In the genomic region with DNA sequence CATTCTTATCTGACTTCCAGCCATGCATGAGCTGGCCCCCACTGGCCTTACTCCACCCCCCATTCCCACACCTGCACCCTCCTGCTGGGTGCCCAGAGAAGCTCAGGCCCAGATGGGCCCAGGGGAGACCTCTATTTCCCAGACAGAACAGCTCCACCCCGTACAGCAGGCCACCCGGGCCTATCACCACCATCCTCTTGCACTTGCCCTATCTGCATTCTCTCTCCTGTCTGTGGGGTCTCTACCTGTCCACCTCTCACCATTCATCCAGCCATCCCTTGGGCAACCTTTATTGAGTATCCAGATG, we compare ENCODE assay signal across 28 cellular contexts. TPM values are rescaled to one million over a fixed set of nuclear protein-coding genes. Genes with fewer than 3 reads are reported as not detected.
A peak's percentile ranks its signal among the peaks of the same experiment; 100 is the strongest.
DNase-seq lines count a peak whose midpoint lies in the region; ATAC-seq and TF ChIP-seq lines count a peak whose summit lies in the region.
"Had no signal": no experiment of that assay in that cellular context is flagged by ENCODE, and none has a peak within 500 bp of the region (broad histone marks: within the 10 kb centered on the region; RNA-seq: fewer than 3 reads in every experiment).

No MANE protein-coding gene starts in this region.

- TF ChIP-seq EP300 in gastroesophageal sphincter (IDR thresholded peaks at IDR 0.05): no peak

- no peaks in the 10 kb centered on the region for H3K27me3 Mint-ChIP-seq in activated CD4-positive, alpha-beta T cell treated with anti-CD3 and anti-CD28 coated beads, Interleukin-2, amount 10 ng/mL, durations not matched to agents 7 days and 5 days
- H3K27me3 Mint-ChIP-seq in H9 (ENCODE audit: low read depth) (peaks cover 6% of the 10 kb centered on the region), endothelial cell (ENCODE audit: unreplicated experiment) (peaks cover 21% of the 10 kb centered on the region), osteocyte (ENCODE audit: unreplicated experiment) (no peaks in the 10 kb centered on the region)
- H3K27me3 Mint-ChIP-seq: CD4-positive, alpha-beta memory T cell; stimulated activated naive B cell treated with anti-CD40 and anti-IgM and Interleukin-4, amounts not matched to agents 10 μg/mL and 1 μg/mL and 100 μg/mL, for 72 hours had no signal

- H2BK15ac ChIP-seq in H9 (ENCODE audit: low read depth, low read length): no peak overlapping the region

- no peak overlapping the region for H3K4ac ChIP-seq in H9 (ENCODE audit: low read depth, low read length)

- H3K14ac ChIP-seq in H9 (ENCODE audit: insufficient read depth, low read length): no peak overlapping the region

- H4K5ac ChIP-seq in H9 (ENCODE audit: insufficient read length, low read depth, low read length): no peak overlapping the region

- no CpG with 5 or more reads among the region's 2 CpGs for WGBS in H9 (ENCODE audit: extremely low coverage, insufficient read length, low lambda C conversion rate)
- whole genome bisulfite sequencing in gastroesophageal sphincter (ENCODE audit: low coverage in 1 of 2), 2 donors: 94 to 100% methylated on average over 2 of the region's 2 CpGs

- DNase-seq in activated CD4-positive, alpha-beta T cell treated with anti-CD3 and anti-CD28 coated beads, Interleukin-2, amount 10 ng/mL, durations not matched to agents 7 days and 5 days: no peak
- no peak for DNase-seq in activated CD4-positive, alpha-beta T cell treated with anti-CD3 and anti-CD28 coated beads, Interleukin-2, amount 50 U/mL, for 48 hours
- DNase-seq in H9: peak; percentile 15
- DNase-seq in endothelial cell (ENCODE audit: low spot score): no peak
- peak; percentile 59 for DNase-seq in osteocyte (ENCODE audit: extremely low spot score, unreplicated experiment)
- no peak for DNase-seq in OCI-M1 (lab: John Stamatoyannopoulos, UW)
- DNase-seq: 8988T; activated CD4-positive, alpha-beta T cell treated with anti-CD3 and anti-CD28 coated beads for 48 hours; CD4-positive, alpha-beta memory T cell; central memory CD4-positive, alpha-beta T cell; IMR-90; mucosa of descending colon; NCI-H146; NCI-H2107; NCI-H748 treated with DMSO at 0.1 percent for 48 hours; SK-N-SH; stimulated activated CD4-positive, alpha-beta T cell treated with anti-CD3 and anti-CD28 coated beads, Interleukin-12 subunit alpha, Interleukin-12 subunit beta, amount 100 ng/mL, for 4 hours; stimulated activated CD4-positive, alpha-beta T cell treated with anti-CD3 and anti-CD28 coated beads, Interleukin-4, amount 100 ng/mL, for 24 hours had no signal

- H2BK5ac ChIP-seq in H9 (ENCODE audit: insufficient read length, low read length): no peak overlapping the region

- H3K9ac ChIP-seq in H9 (ENCODE audit: extremely low read depth, insufficient read length, low read length): no peak overlapping the region
- H3K9ac ChIP-seq: SK-N-SH had no signal

- H3K27ac ChIP-seq in H9 (ENCODE audit: insufficient read length, low read depth, low read length): no peak overlapping the region
- no peak overlapping the region for H3K27ac ChIP-seq in gastroesophageal sphincter

- no peak overlapping the region for H3K18ac ChIP-seq in H9 (ENCODE audit: insufficient read length, low read depth, low read length)

- no peak overlapping the region for H2BK120ac ChIP-seq in H9 (ENCODE audit: low read depth, low read length, poor library complexity, severe bottlenecking)

- no peak overlapping the region for H3K4me2 ChIP-seq in H9 (ENCODE audit: insufficient read depth, insufficient read length, low read length)
- H3K4me2 ChIP-seq: SK-N-SH had no signal

- no peak overlapping the region for H2BK12ac ChIP-seq in H9 (ENCODE audit: insufficient read length, low read depth, low read length)

- H3K79me1 ChIP-seq in H9 (ENCODE audit: insufficient read depth, low read depth, low read length, poor library complexity, severe bottlenecking): no peaks in the 10 kb centered on the region

- no peak overlapping the region for H2AFZ ChIP-seq in H9 (ENCODE audit: low read length)

- H3K23ac ChIP-seq in H9 (ENCODE audit: insufficient read length, low read depth, low read length): no peak overlapping the region

- no peaks in the 10 kb centered on the region for H3K79me2 ChIP-seq in H9 (ENCODE audit: insufficient read depth, low read length)

- no peaks in the 10 kb centered on the region for H3K23me2 ChIP-seq in H9 (ENCODE audit: insufficient read length, low read depth, low read length, poor library complexity, severe bottlenecking)

- no peak for TF ChIP-seq POLR2A in gastroesophageal sphincter (IDR thresholded peaks at IDR 0.05)

- H4K8ac ChIP-seq in H9 (replicated peaks; ENCODE audit: insufficient read length, low read depth, low read length): no peak overlapping the region

- H3K36me3 Mint-ChIP-seq in activated CD4-positive, alpha-beta T cell treated with anti-CD3 and anti-CD28 coated beads, Interleukin-2, amount 10 ng/mL, durations not matched to agents 7 days and 5 days (ENCODE audit: low read depth): no peaks in the 10 kb centered on the region
- H3K36me3 Mint-ChIP-seq in H9 (ENCODE audit: insufficient read depth in 1 of 3, low read depth in 3 of 3): no peaks in the 10 kb centered on the region
- H3K36me3 Mint-ChIP-seq in endothelial cell (ENCODE audit: low read depth, unreplicated experiment): no peaks in the 10 kb centered on the region
- no peaks in the 10 kb centered on the region for H3K36me3 Mint-ChIP-seq in osteocyte (ENCODE audit: unreplicated experiment)
- H3K36me3 Mint-ChIP-seq: CD4-positive, alpha-beta memory T cell; stimulated activated naive B cell treated with anti-CD40 and anti-IgM and Interleukin-4, amounts not matched to agents 10 μg/mL and 1 μg/mL and 100 μg/mL, for 72 hours had no signal

- no peak overlapping the region for H3T11ph ChIP-seq in H9 (ENCODE audit: low read length)

- CTCF ChIA-PET in activated CD4-positive, alpha-beta T cell treated with anti-CD3 and anti-CD28 coated beads, Interleukin-2, amount 10 ng/mL, durations not matched to agents 7 days and 5 days (lab: Charles Lee): interaction anchor here (0.8 to 1.6 kb wide), 3 partner anchors 16 to 239 kb away, joined by 3 to 5 read pairs (median 3); no protein-coding TSS in a partner anchor

- ATAC-seq in HG03108 (IDR thresholded peaks at IDR 0.05; ENCODE audit: unreplicated experiment): no peak
- ATAC-seq in gastroesophageal sphincter: no peak
- ATAC-seq: mucosa of descending colon; right cardiac atrium; stimulated activated naive B cell treated with anti-CD40 and anti-IgM and Interleukin-4, amounts not matched to agents 10 μg/mL and 1 μg/mL and 100 μg/mL, for 72 hours had no signal

- POLR2A ChIA-PET in activated CD4-positive, alpha-beta T cell treated with anti-CD3 and anti-CD28 coated beads, Interleukin-2, amount 10 ng/mL, durations not matched to agents 7 days and 5 days (lab: Charles Lee): no interaction called here

- no peaks in the 10 kb centered on the region for H3K4me1 Mint-ChIP-seq in activated CD4-positive, alpha-beta T cell treated with anti-CD3 and anti-CD28 coated beads, Interleukin-2, amount 10 ng/mL, durations not matched to agents 7 days and 5 days
- H3K4me1 Mint-ChIP-seq in H9 (peaks cover 13 to 26% of the 10 kb centered on the region in 2 experiments), endothelial cell (ENCODE audit: unreplicated experiment) (peaks cover 8% of the 10 kb centered on the region), osteocyte (ENCODE audit: unreplicated experiment) (no peaks in the 10 kb centered on the region)
- H3K4me1 Mint-ChIP-seq: CD4-positive, alpha-beta memory T cell had no signal

- H2AK5ac ChIP-seq in H9 (ENCODE audit: insufficient read length, low read length): no peak overlapping the region

- H3K56ac ChIP-seq in H9 (ENCODE audit: insufficient read length, low read depth, low read length): no peak overlapping the region

- H3K9me3 ChIP-seq in H9 (ENCODE audit: control insufficient read depth, low read depth, low read length) (no peaks in the 10 kb centered on the region), gastroesophageal sphincter (no peaks in the 10 kb centered on the region)
- H3K9me3 ChIP-seq: mucosa of descending colon, SK-N-SH had no signal

- H3K27me3 ChIP-seq in H9 (ENCODE audit: insufficient read depth, low read length) (no peaks in the 10 kb centered on the region; the same call in 1 of the 2 replicates), gastroesophageal sphincter (no peaks in the 10 kb centered on the region)

- no peak overlapping the region for H3K4me3 ChIP-seq in gastroesophageal sphincter
- H3K4me3 ChIP-seq: lung, mucosa of descending colon had no signal

- TF ChIP-seq CTCF in H9 (conservative IDR thresholded peaks at IDR 0.05) (no peak), endothelial cell (IDR thresholded peaks at IDR 0.05; ENCODE audit: unreplicated experiment) (no peak), osteocyte (IDR thresholded peaks at IDR 0.05) (no peak), gastroesophageal sphincter (IDR thresholded peaks at IDR 0.05) (no peak)

- no peaks in the 10 kb centered on the region for H3K36me3 ChIP-seq in gastroesophageal sphincter

- H3K27ac Mint-ChIP-seq in activated CD4-positive, alpha-beta T cell treated with anti-CD3 and anti-CD28 coated beads, Interleukin-2, amount 10 ng/mL, durations not matched to agents 7 days and 5 days: peak overlapping the region; percentile 52
- H3K27ac Mint-ChIP-seq in H9 (no peak overlapping the region), endothelial cell (ENCODE audit: unreplicated experiment) (peak overlapping the region; percentile 13), osteocyte (ENCODE audit: unreplicated experiment) (no peak overlapping the region)
- H3K27ac Mint-ChIP-seq: nephron; stimulated activated naive B cell treated with anti-CD40 and anti-IgM and Interleukin-4, amounts not matched to agents 10 μg/mL and 1 μg/mL and 100 μg/mL, for 72 hours had no signal

- no peaks in the 10 kb centered on the region for H4K20me1 ChIP-seq in H9 (ENCODE audit: control insufficient read depth, insufficient read depth, insufficient read length)

- H3K4me1 ChIP-seq in H9 (ENCODE audit: insufficient read depth, low read length) (peaks cover 3% of the 10 kb centered on the region; the same call in 1 of the 2 replicates), gastroesophageal sphincter (no peaks in the 10 kb centered on the region)

- no peak overlapping the region for H3K4me3 Mint-ChIP-seq in activated CD4-positive, alpha-beta T cell treated with anti-CD3 and anti-CD28 coated beads, Interleukin-2, amount 10 ng/mL, durations not matched to agents 7 days and 5 days
- H3K4me3 Mint-ChIP-seq in H9: no peak overlapping the region
- no peak overlapping the region for H3K4me3 Mint-ChIP-seq in endothelial cell (ENCODE audit: unreplicated experiment)
- H3K4me3 Mint-ChIP-seq in osteocyte (ENCODE audit: unreplicated experiment): no peak overlapping the region
- H3K4me3 Mint-ChIP-seq: CD4-positive, alpha-beta memory T cell; nephron; stimulated activated naive B cell treated with anti-CD40 and anti-IgM and Interleukin-4, amounts not matched to agents 10 μg/mL and 1 μg/mL and 100 μg/mL, for 72 hours had no signal

- H4K91ac ChIP-seq in H9 (ENCODE audit: insufficient read length, low read depth, low read length): no peak overlapping the region

- H2BK20ac ChIP-seq in H9 (ENCODE audit: low read depth, low read length, poor library complexity, severe bottlenecking): no peak overlapping the region

- H3K9me3 Mint-ChIP-seq in activated CD4-positive, alpha-beta T cell treated with anti-CD3 and anti-CD28 coated beads, Interleukin-2, amount 10 ng/mL, durations not matched to agents 7 days and 5 days: no peaks in the 10 kb centered on the region
- H3K9me3 Mint-ChIP-seq in H9: no peaks in the 10 kb centered on the region
- no peaks in the 10 kb centered on the region for H3K9me3 Mint-ChIP-seq in endothelial cell (ENCODE audit: unreplicated experiment)
- no peaks in the 10 kb centered on the region for H3K9me3 Mint-ChIP-seq in osteocyte (ENCODE audit: unreplicated experiment)
- H3K9me3 Mint-ChIP-seq: CD4-positive, alpha-beta memory T cell; nephron; stimulated activated naive B cell treated with anti-CD40 and anti-IgM and Interleukin-4, amounts not matched to agents 10 μg/mL and 1 μg/mL and 100 μg/mL, for 72 hours had no signal

RNA-seq across cellular contexts. Expression of gene TNS1, which starts 25.3 kb away (rescaled TPM):
- total RNA-seq in activated CD4-positive, alpha-beta T cell treated with anti-CD3 and anti-CD28 coated beads, Interleukin-2, amount 10 ng/mL, durations not matched to agents 7 days and 5 days: 10 to 100 TPM; 11.0 to 13.5 TPM
- total RNA-seq in H9 (2021) (3.2 and 3.4 TPM in 2 replicates), endothelial cell (ENCODE audit: unreplicated experiment) (11.6 TPM), osteocyte (80.8 and 82.5 TPM in 2 replicates), gastroesophageal sphincter (1,000 to 10,000 TPM in 3 of 4 donors, 100 to 1,000 TPM in 1; 825 to 2,193 (median 1,462) TPM)

RNA-seq across cellular contexts. Expression of gene RUFY4, which starts 40.9 kb away (rescaled TPM):
- 1 to 10 TPM; 2.1 to 2.7 TPM for total RNA-seq in activated CD4-positive, alpha-beta T cell treated with anti-CD3 and anti-CD28 coated beads, Interleukin-2, amount 10 ng/mL, durations not matched to agents 7 days and 5 days
- total RNA-seq in H9 (2021) (0.44 and 0.66 TPM in 2 replicates), endothelial cell (ENCODE audit: unreplicated experiment) (not detected), osteocyte (not detected in 2 replicates), gastroesophageal sphincter (not detected)
- total RNA-seq: astrocyte, dermis microvascular lymphatic vessel endothelial cell, endothelial cell of umbilical vein, H4, IMR-90, mucosa of descending colon, right cardiac atrium had no signal

Comparison
In these comparisons a context has a peak if more than half of its experiments do, and no peak if none do; other contexts are left out.
1. DNase-seq: peak in H9 (single experiment) and osteocyte (single experiment); none in activated CD4-positive, alpha-beta T cell treated with anti-CD3 and anti-CD28 coated beads, Interleukin-2, amount 10 ng/mL, durations not matched to agents 7 days and 5 days (single experiment), activated CD4-positive, alpha-beta T cell treated with anti-CD3 and anti-CD28 coated beads, Interleukin-2, amount 50 U/mL, for 48 hours (0 of 2), endothelial cell (single experiment) and OCI-M1 (single experiment).
2. H3K27ac Mint-ChIP-seq: peak in activated CD4-positive, alpha-beta T cell treated with anti-CD3 and anti-CD28 coated beads, Interleukin-2, amount 10 ng/mL, durations not matched to agents 7 days and 5 days (single experiment) and endothelial cell (single experiment); none in H9 (0 of 3) and osteocyte (single experiment).